ENCODE assay signal across 8 cellular contexts in the genomic region with DNA sequence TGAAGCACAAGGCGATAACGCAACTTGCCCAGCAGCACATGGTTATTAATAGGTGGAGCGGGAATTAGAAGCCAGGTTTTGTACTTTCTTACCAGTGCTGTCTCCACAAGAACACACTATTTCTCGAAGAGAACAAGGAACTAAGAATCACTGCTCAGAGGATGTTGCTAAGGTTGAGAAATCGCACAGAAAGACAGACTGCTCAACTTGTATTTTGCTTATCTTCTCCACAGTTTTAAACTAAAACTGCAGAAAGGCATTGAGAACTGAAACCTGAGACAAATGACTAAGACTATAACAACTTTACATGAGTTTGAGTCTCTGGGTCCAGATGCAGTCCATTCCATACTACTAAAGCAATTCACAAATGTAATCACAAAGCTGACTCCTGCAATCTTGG. TPM values are rescaled to one million over a fixed set of nuclear protein-coding genes. Genes with fewer than 3 reads are reported as not detected.
DNase-seq lines count a peak whose midpoint lies in the region; ATAC-seq, FAIRE-seq and TF ChIP-seq lines count a peak whose summit lies in the region.

No MANE protein-coding gene starts in this region.

- no peak for TF ChIP-seq CTCF in BJ (IDR thresholded peaks at IDR 0.05; ENCODE audit: insufficient read depth, low read depth, low read length)
- no peak for TF ChIP-seq CTCF in D721Med (IDR thresholded peaks at IDR 0.05; ENCODE audit: insufficient read depth, missing control alignments)
- no peak for TF ChIP-seq CTCF in coronary artery (IDR thresholded peaks at IDR 0.05)

- H3K4me3 ChIP-seq in BJ (ENCODE audit: low read depth, low read length) (no peak overlapping the region), coronary artery (no peak overlapping the region)

- H3K27me3 ChIP-seq in BJ (ENCODE audit: control insufficient read depth, insufficient read depth, low read length), result no peaks in the 10 kb centered on the region

- FAIRE-seq in D721Med (lab: Jason Lieb, UNC), result no peak

- no peak overlapping the region for H3K27ac ChIP-seq in coronary artery

- ATAC-seq in GM19455 (IDR thresholded peaks at IDR 0.05; ENCODE audit: unreplicated experiment) (peak; percentile 79), HG03442 (IDR thresholded peaks at IDR 0.05; ENCODE audit: unreplicated experiment) (peak; percentile 68)

- POLR2A ChIA-PET in BJ (lab: Charles Lee), result no interaction called here

- DNase-seq in BJ (ENCODE audit: low read depth) (peak; percentile 24), fibroblast of peridontal ligament (ENCODE audit: extremely low read depth) (peak; percentile 93), D721Med (ENCODE audit: insufficient read length, low spot score) (no peak), coronary artery (ENCODE audit: low spot score) (no peak), NCI-H446 (lab: John Stamatoyannopoulos, UW) (no peak)
- DNase-seq in activated CD8-positive, alpha-beta memory T cell treated with anti-CD3 and anti-CD28 coated beads for 24 hours, result no peak

- CTCF ChIA-PET in BJ (lab: Yijun Ruan, JAX), result no interaction called here

- no peaks in the 10 kb centered on the region for H3K36me3 ChIP-seq in BJ (ENCODE audit: control insufficient read depth, insufficient read depth, low read length)

RNA-seq across cellular contexts. Expression of a gene that starts 6.2 kb away (rescaled TPM):
- 12.7 and 21.9 TPM in 2 replicates for polyA plus RNA-seq in BJ (2011; rRNA removed)
- polyA minus RNA-seq in BJ (2011; rRNA and poly(A)+ RNA removed), result 15.3 and 16.5 TPM in 2 replicates

RNA-seq across cellular contexts. Expression of a gene that starts 26.0 kb away (rescaled TPM):
- 15.9 and 18.1 TPM in 2 replicates for polyA plus RNA-seq in BJ (2011; rRNA removed)
- polyA minus RNA-seq in BJ (2011; rRNA and poly(A)+ RNA removed), result 6.0 and 11.7 TPM in 2 replicates

Comparison
In these comparisons a context has a peak if more than half of its experiments do, and no peak if none do; other contexts are left out.
1. DNase-seq: peak in BJ (single experiment) and fibroblast of peridontal ligament (single experiment); none in D721Med (single experiment), coronary artery (single experiment), activated CD8-positive, alpha-beta memory T cell treated with anti-CD3 and anti-CD28 coated beads for 24 hours (single experiment) and NCI-H446 (0 of 2).